Comparison of ENCODE assay signal across 15 cellular contexts in the genomic region with DNA sequence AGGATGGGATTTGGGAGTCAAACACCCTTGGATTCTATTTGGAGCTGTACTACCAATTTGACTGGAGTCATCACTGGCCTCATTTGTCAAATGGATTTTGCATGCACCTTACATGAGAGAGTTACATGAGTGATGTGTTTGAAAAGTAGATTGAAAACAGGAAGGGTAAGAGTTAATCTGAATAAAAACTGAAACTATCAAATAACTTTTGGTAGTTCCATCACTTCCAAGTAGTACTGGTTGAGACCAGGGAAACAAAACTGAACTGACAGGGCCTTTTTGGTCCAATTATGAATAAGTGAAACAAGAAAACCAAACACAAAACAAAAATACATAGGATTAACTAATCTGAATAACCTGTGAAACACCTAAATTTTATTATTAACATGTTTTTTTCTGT. TPM values are rescaled to one million over a fixed set of nuclear protein-coding genes. Genes with fewer than 3 reads are reported as not detected.
DNase-seq lines count a peak whose midpoint lies in the region; TF ChIP-seq lines count a peak whose summit lies in the region.
"Had no signal": no experiment of that assay in that cellular context is flagged by ENCODE, and none has a peak within 500 bp of the region (broad histone marks: within the 10 kb centered on the region; RNA-seq: fewer than 3 reads in every experiment).

No MANE protein-coding gene starts in this region.

- peak overlapping the region; percentile 67 for H3K27ac Mint-ChIP-seq in activated naive CD4-positive, alpha-beta T cell treated with anti-CD3 and anti-CD28 coated beads for 36 hours
- peak overlapping the region; percentile 66 for H3K27ac Mint-ChIP-seq in T-helper 1 cell treated with Interleukin-12 subunit alpha and Interleukin-12 subunit beta and Interleukin-4 antibody, amounts not matched to agents 30 μg/mL and 1 μg/mL, for 36 hours
- H3K27ac Mint-ChIP-seq in activated T-helper 2 cell treated with anti-CD3 and anti-CD28 coated beads, Interferon-gamma antibody, Interleukin-2, Interleukin-4, amounts not matched to agents 10 μg/mL and 5 μg/mL and 100 μg/mL, durations not matched to agents 14 hours and 24 hours and 36 hours: peak overlapping the region; percentile 89
- H3K27ac Mint-ChIP-seq in stimulated activated naive CD8-positive, alpha-beta T cell treated with anti-CD3 and anti-CD28 coated beads, Interleukin-15, Interleukin-2, amounts not matched to agents 100 ng/mL and 50 ng/mL, for 24 hours: peak overlapping the region; percentile 71

- no peaks in the 10 kb centered on the region for H3K27me3 Mint-ChIP-seq in activated naive CD4-positive, alpha-beta T cell treated with anti-CD3 and anti-CD28 coated beads for 36 hours (ENCODE audit: low read depth)
- no peaks in the 10 kb centered on the region for H3K27me3 Mint-ChIP-seq in T-helper 1 cell treated with Interleukin-12 subunit alpha and Interleukin-12 subunit beta and Interleukin-4 antibody, amounts not matched to agents 30 μg/mL and 1 μg/mL, for 36 hours (ENCODE audit: low read depth)
- no peaks in the 10 kb centered on the region for H3K27me3 Mint-ChIP-seq in activated T-helper 2 cell treated with anti-CD3 and anti-CD28 coated beads, Interferon-gamma antibody, Interleukin-2, Interleukin-4, amounts not matched to agents 10 μg/mL and 5 μg/mL and 100 μg/mL, durations not matched to agents 14 hours and 24 hours and 36 hours (ENCODE audit: low read depth)
- no peaks in the 10 kb centered on the region for H3K27me3 Mint-ChIP-seq in stimulated activated naive CD8-positive, alpha-beta T cell treated with anti-CD3 and anti-CD28 coated beads, Interleukin-15, Interleukin-2, amounts not matched to agents 100 ng/mL and 50 ng/mL, for 24 hours
- H3K27me3 Mint-ChIP-seq: CD4-positive, alpha-beta memory T cell had no signal

- no peaks in the 10 kb centered on the region for H3K9me3 Mint-ChIP-seq in activated naive CD4-positive, alpha-beta T cell treated with anti-CD3 and anti-CD28 coated beads for 36 hours
- H3K9me3 Mint-ChIP-seq in T-helper 1 cell treated with Interleukin-12 subunit alpha and Interleukin-12 subunit beta and Interleukin-4 antibody, amounts not matched to agents 30 μg/mL and 1 μg/mL, for 36 hours: no peaks in the 10 kb centered on the region
- no peaks in the 10 kb centered on the region for H3K9me3 Mint-ChIP-seq in activated T-helper 2 cell treated with anti-CD3 and anti-CD28 coated beads, Interferon-gamma antibody, Interleukin-2, Interleukin-4, amounts not matched to agents 10 μg/mL and 5 μg/mL and 100 μg/mL, durations not matched to agents 14 hours and 24 hours and 36 hours
- no peaks in the 10 kb centered on the region for H3K9me3 Mint-ChIP-seq in stimulated activated naive CD8-positive, alpha-beta T cell treated with anti-CD3 and anti-CD28 coated beads, Interleukin-15, Interleukin-2, amounts not matched to agents 100 ng/mL and 50 ng/mL, for 24 hours
- H3K9me3 Mint-ChIP-seq: CD4-positive, alpha-beta memory T cell had no signal

- peaks cover 42% of the 10 kb centered on the region for H3K4me1 Mint-ChIP-seq in activated naive CD4-positive, alpha-beta T cell treated with anti-CD3 and anti-CD28 coated beads for 36 hours (ENCODE audit: low read depth)
- H3K4me1 Mint-ChIP-seq in T-helper 1 cell treated with Interleukin-12 subunit alpha and Interleukin-12 subunit beta and Interleukin-4 antibody, amounts not matched to agents 30 μg/mL and 1 μg/mL, for 36 hours (ENCODE audit: low read depth): peaks cover 23% of the 10 kb centered on the region
- peaks cover 32% of the 10 kb centered on the region for H3K4me1 Mint-ChIP-seq in activated T-helper 2 cell treated with anti-CD3 and anti-CD28 coated beads, Interferon-gamma antibody, Interleukin-2, Interleukin-4, amounts not matched to agents 10 μg/mL and 5 μg/mL and 100 μg/mL, durations not matched to agents 14 hours and 24 hours and 36 hours (ENCODE audit: low read depth)
- H3K4me1 Mint-ChIP-seq in stimulated activated naive CD8-positive, alpha-beta T cell treated with anti-CD3 and anti-CD28 coated beads, Interleukin-15, Interleukin-2, amounts not matched to agents 100 ng/mL and 50 ng/mL, for 24 hours (ENCODE audit: low read depth): peaks cover 35% of the 10 kb centered on the region

- CTCF ChIA-PET in activated naive CD4-positive, alpha-beta T cell treated with anti-CD3 and anti-CD28 coated beads for 36 hours (lab: Charles Lee): interaction anchor here (1.3 kb wide), 1 partner anchor 53 kb away, joined by 5 read pairs; no protein-coding TSS in a partner anchor

- DNase-seq in activated naive CD4-positive, alpha-beta T cell treated with anti-CD3 and anti-CD28 coated beads for 36 hours: no peak
- no peak for DNase-seq in activated naive CD4-positive, alpha-beta T cell treated with Interleukin-2 at 50 U/mL for 16 hours
- DNase-seq in activated T-helper 2 cell treated with anti-CD3 and anti-CD28 coated beads, Interferon-gamma antibody, Interleukin-2, Interleukin-4, amounts not matched to agents 10 μg/mL and 5 μg/mL and 100 μg/mL, durations not matched to agents 14 hours and 24 hours and 36 hours (ENCODE audit: low spot score): no peak
- DNase-seq in inferior parietal cortex (ENCODE audit: extremely low spot score): no peak
- DNase-seq in GM20000 (ENCODE audit: low spot score): no peak
- DNase-seq: BE2C; CD4-positive, alpha-beta memory T cell; DMS79 treated with DMSO at 0.1 percent for 48 hours; GDM1; KBM-7; NCI-H1436 treated with DMSO at 0.1 percent for 48 hours; NCI-H2081; NCI-H524 had no signal

- H3K4me3 Mint-ChIP-seq in activated naive CD4-positive, alpha-beta T cell treated with anti-CD3 and anti-CD28 coated beads for 36 hours: no peak overlapping the region
- H3K4me3 Mint-ChIP-seq in T-helper 1 cell treated with Interleukin-12 subunit alpha and Interleukin-12 subunit beta and Interleukin-4 antibody, amounts not matched to agents 30 μg/mL and 1 μg/mL, for 36 hours: no peak overlapping the region
- H3K4me3 Mint-ChIP-seq in activated T-helper 2 cell treated with anti-CD3 and anti-CD28 coated beads, Interferon-gamma antibody, Interleukin-2, Interleukin-4, amounts not matched to agents 10 μg/mL and 5 μg/mL and 100 μg/mL, durations not matched to agents 14 hours and 24 hours and 36 hours (ENCODE audit: low read depth): peak overlapping the region; percentile 3
- H3K4me3 Mint-ChIP-seq in stimulated activated naive CD8-positive, alpha-beta T cell treated with anti-CD3 and anti-CD28 coated beads, Interleukin-15, Interleukin-2, amounts not matched to agents 100 ng/mL and 50 ng/mL, for 24 hours: no peak overlapping the region
- H3K4me3 Mint-ChIP-seq: CD4-positive, alpha-beta memory T cell had no signal

- H3K36me3 Mint-ChIP-seq in activated naive CD4-positive, alpha-beta T cell treated with anti-CD3 and anti-CD28 coated beads for 36 hours (ENCODE audit: low read depth): peaks cover 52% of the 10 kb centered on the region
- peaks cover 61% of the 10 kb centered on the region for H3K36me3 Mint-ChIP-seq in T-helper 1 cell treated with Interleukin-12 subunit alpha and Interleukin-12 subunit beta and Interleukin-4 antibody, amounts not matched to agents 30 μg/mL and 1 μg/mL, for 36 hours (ENCODE audit: low read depth)
- peaks cover 85% of the 10 kb centered on the region for H3K36me3 Mint-ChIP-seq in activated T-helper 2 cell treated with anti-CD3 and anti-CD28 coated beads, Interferon-gamma antibody, Interleukin-2, Interleukin-4, amounts not matched to agents 10 μg/mL and 5 μg/mL and 100 μg/mL, durations not matched to agents 14 hours and 24 hours and 36 hours (ENCODE audit: low read depth)
- H3K36me3 Mint-ChIP-seq in stimulated activated naive CD8-positive, alpha-beta T cell treated with anti-CD3 and anti-CD28 coated beads, Interleukin-15, Interleukin-2, amounts not matched to agents 100 ng/mL and 50 ng/mL, for 24 hours (ENCODE audit: low read depth): peaks cover 83% of the 10 kb centered on the region

- TF ChIP-seq CTCF in GM20000 (IDR thresholded peaks at IDR 0.05; ENCODE audit: extremely low read depth, missing control alignments): no peak

- intact Hi-C loops in activated naive CD4-positive, alpha-beta T cell treated with anti-CD3 and anti-CD28 coated beads for 36 hours (cut with micrococcal nuclease): loop anchor here (1.0 to 2.0 kb wide), 2 partner anchors 29 to 53 kb away; no protein-coding TSS in a partner anchor
- intact Hi-C loops in activated T-helper 2 cell treated with anti-CD3 and anti-CD28 coated beads, Interferon-gamma antibody, Interleukin-2, Interleukin-4, amounts not matched to agents 10 μg/mL and 5 μg/mL and 100 μg/mL, durations not matched to agents 14 hours and 24 hours and 36 hours (cut with micrococcal nuclease): loop anchor here (2.0 kb wide), 2 partner anchors 29 to 55 kb away; partner anchors contain the start of gene RAB29

RNA-seq across cellular contexts. Expression of gene NUCKS1, which starts 30.2 kb away (rescaled TPM):
- total RNA-seq in activated naive CD4-positive, alpha-beta T cell treated with anti-CD3 and anti-CD28 coated beads for 36 hours: 100 to 1,000 TPM; 215 to 218 TPM
- 176 and 180 TPM in 2 replicates for total RNA-seq in activated T-helper 2 cell treated with anti-CD3 and anti-CD28 coated beads, Interferon-gamma antibody, Interleukin-2, Interleukin-4, amounts not matched to agents 10 μg/mL and 5 μg/mL and 100 μg/mL, durations not matched to agents 14 hours and 24 hours and 36 hours

RNA-seq across cellular contexts. Expression of gene SLC45A3, which starts 39.5 kb away (rescaled TPM):
- under 1 TPM; 0.15 to 0.26 TPM for total RNA-seq in activated naive CD4-positive, alpha-beta T cell treated with anti-CD3 and anti-CD28 coated beads for 36 hours
- total RNA-seq in activated T-helper 2 cell treated with anti-CD3 and anti-CD28 coated beads, Interferon-gamma antibody, Interleukin-2, Interleukin-4, amounts not matched to agents 10 μg/mL and 5 μg/mL and 100 μg/mL, durations not matched to agents 14 hours and 24 hours and 36 hours: 1.5 and 2.0 TPM in 2 replicates

RNA-seq across cellular contexts. Expression of gene RAB29, which starts 55.5 kb away (rescaled TPM):
- 10 to 100 TPM; 25.0 TPM for total RNA-seq in activated naive CD4-positive, alpha-beta T cell treated with anti-CD3 and anti-CD28 coated beads for 36 hours
- total RNA-seq in activated T-helper 2 cell treated with anti-CD3 and anti-CD28 coated beads, Interferon-gamma antibody, Interleukin-2, Interleukin-4, amounts not matched to agents 10 μg/mL and 5 μg/mL and 100 μg/mL, durations not matched to agents 14 hours and 24 hours and 36 hours: 26.2 and 26.7 TPM in 2 replicates
